Comparison of ENCODE assay signal across 8 cellular contexts in the genomic region with DNA sequence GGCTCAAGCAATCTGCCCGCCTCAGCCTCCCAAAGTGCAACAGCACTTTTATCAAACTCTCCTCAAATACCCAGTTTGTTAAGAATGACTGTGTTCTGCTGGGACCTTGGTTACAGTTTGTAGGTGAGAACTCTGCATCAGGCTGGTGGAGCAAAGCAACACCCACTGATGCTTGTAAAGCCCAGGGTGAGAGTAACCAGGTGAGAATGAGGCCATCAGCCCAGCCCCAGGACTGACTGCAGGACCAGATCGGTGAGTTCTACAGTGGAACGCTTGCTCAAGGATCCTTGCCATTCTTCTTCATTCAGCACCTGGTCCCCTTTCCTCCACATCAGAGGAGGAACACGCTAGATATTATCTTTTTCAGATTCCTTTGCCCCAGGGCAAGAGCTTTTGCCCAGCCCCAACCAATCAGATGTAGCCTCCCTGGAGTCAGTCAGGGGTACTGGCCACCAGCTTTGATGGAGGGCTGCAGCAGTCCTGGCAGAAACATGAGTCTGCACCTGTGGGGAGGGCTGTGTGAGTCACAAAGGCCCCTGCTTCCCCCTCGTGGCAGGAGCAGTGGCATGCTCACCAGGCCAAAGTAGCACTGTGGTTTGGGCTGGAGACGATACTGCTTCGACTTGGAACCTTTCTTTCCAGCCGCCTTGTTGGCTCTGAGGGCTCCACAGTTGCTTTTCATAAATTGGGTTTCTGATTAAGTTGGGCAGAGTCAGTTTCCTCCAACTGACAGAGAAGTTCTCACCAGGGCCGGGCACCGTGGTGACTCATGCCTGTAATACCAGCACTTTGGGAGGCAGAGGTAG. TPM values are rescaled to one million over a fixed set of nuclear protein-coding genes. Genes with fewer than 3 reads are reported as not detected.
DNase-seq lines count a peak whose midpoint lies in the region; ATAC-seq and TF ChIP-seq lines count a peak whose summit lies in the region.

No MANE protein-coding gene starts in this region.

- CTCF ChIA-PET in PC-3 (lab: Charles Lee) = interaction anchor here (0.6 kb wide), 3 partner anchors 20 to 256 kb away, joined by 3 to 12 read pairs (median 3); a partner anchor contains a TSS

- BruUV-seq in PC-3 (replicated peaks; lab: Mats Ljungman, UMichigan) = no TSS peak

- peaks cover 54% of the 10 kb centered on the region for H3K4me1 ChIP-seq in PC-3 (ENCODE audit: insufficient read depth, low read length)

- POLR2A ChIA-PET in PC-3 (lab: Charles Lee; ENCODE audit: unreplicated experiment) = interaction anchor here (0.6 kb wide), 1 partner anchor 586 kb away, joined by 4 read pairs; no protein-coding TSS in a partner anchor

- H3K9me2 ChIP-seq in PC-3 (replicated peaks; ENCODE audit: low read length) = no peaks in the 10 kb centered on the region

- peak overlapping the region; percentile 67 for H2AFZ ChIP-seq in PC-3 (ENCODE audit: low read length)

- peak overlapping the region; percentile 97 for H3K27ac ChIP-seq in PC-3 (ENCODE audit: low read length)

- ATAC-seq in PC-3 = peak; percentile 68
- no peak for ATAC-seq in GM18870 (IDR thresholded peaks at IDR 0.05; ENCODE audit: unreplicated experiment)

- peak overlapping the region; percentile 44; the same call in 1 of the 2 replicates for H3K4me3 ChIP-seq in PC-3 (ENCODE audit: low read length)

- H3K36me3 ChIP-seq in PC-3 (ENCODE audit: low read depth, low read length) = no peaks in the 10 kb centered on the region

- no peaks in the 10 kb centered on the region for H3K27me3 ChIP-seq in PC-3 (ENCODE audit: low read length)

- no peaks in the 10 kb centered on the region for H4K20me1 ChIP-seq in PC-3 (ENCODE audit: low read length)

- peak overlapping the region; percentile 60 for H3K9ac ChIP-seq in PC-3 (ENCODE audit: low read length)

- peaks cover 14% of the 10 kb centered on the region for H3K79me2 ChIP-seq in PC-3 (ENCODE audit: low read length)

- DNase-seq in DMS114 treated with DMSO at 0.1 percent for 48 hours (lab: John Stamatoyannopoulos, UW; ENCODE audit: unreplicated experiment) (peak; percentile 11), HCEC 1CT (peak; percentile 7), PC-3 (peak; percentile 98), fibroblast of peridontal ligament (ENCODE audit: extremely low read depth) (peak; percentile 49), posterior cingulate gyrus (peak in 7 of 10 donors; percentile 13 to 83 (median 29)), NCI-H2081 treated with DMSO at 0.1 percent for 48 hours (lab: John Stamatoyannopoulos, UW) (no peak)
- peak; percentile 78 for DNase-seq in activated T-cell treated with anti-CD3 and anti-CD28 coated beads, Interleukin-2, amount 50 U/mL, for 1 hour

- peak overlapping the region; percentile 77 for H3K4me2 ChIP-seq in PC-3 (ENCODE audit: low read length)

- TF ChIP-seq CTCF in PC-3 (conservative IDR thresholded peaks at IDR 0.05; ENCODE audit: low read depth, low read length) = peak; percentile 66

- H3K9me3 ChIP-seq in PC-3 (ENCODE audit: low read length) = no peaks in the 10 kb centered on the region

- peaks cover 5% of the 10 kb centered on the region for H3F3A ChIP-seq in PC-3 (ENCODE audit: low read length, unreplicated experiment)

- intact Hi-C loops in PC-3 (cut with micrococcal nuclease) = loop anchor here (1.0 to 2.0 kb wide), 3 partner anchors 35 to 42 kb away; no protein-coding TSS in a partner anchor
- intact Hi-C loops in posterior cingulate gyrus (cut with DNase I) = no loop called here

RNA-seq across cellular contexts. Expression of a gene that starts 3.5 kb away (rescaled TPM):
- 159 and 164 TPM in 2 replicates for total RNA-seq in PC-3 (2014; rRNA removed)

RNA-seq across cellular contexts. Expression of a gene that starts 49.1 kb away (rescaled TPM):
- 33.5 and 35.2 TPM in 2 replicates for total RNA-seq in PC-3 (2014; rRNA removed)

RNA-seq across cellular contexts. Expression of a gene that starts 56.1 kb away (rescaled TPM):
- total RNA-seq in PC-3 (2014; rRNA removed) = 0.81 and 0.91 TPM in 2 replicates
